In the genomic region with DNA sequence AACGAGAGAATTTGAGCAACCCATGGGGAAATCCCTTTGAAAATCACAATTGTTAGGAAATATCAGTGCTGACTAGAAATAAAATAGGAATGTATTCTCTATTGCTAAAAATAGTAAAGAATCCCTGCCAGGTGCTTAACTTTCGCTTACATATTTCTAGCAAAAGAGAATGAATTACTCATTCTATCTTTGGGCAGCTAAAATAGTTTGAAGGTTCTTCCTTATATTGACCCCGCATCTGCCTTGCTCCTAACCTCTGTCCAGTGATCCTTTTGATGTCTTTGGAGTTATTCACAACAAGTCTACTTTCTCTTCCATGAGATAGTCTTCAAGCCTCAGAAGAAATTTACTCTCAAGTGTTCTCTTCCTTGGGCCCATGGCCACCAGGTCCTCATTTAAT, we compare ENCODE assay signal across 30 cellular contexts.
"Had no signal": no experiment of that assay in that cellular context is flagged by ENCODE, and none has a peak within 500 bp of the region (broad histone marks: within the 10 kb centered on the region; RNA-seq: fewer than 3 reads in every experiment).

No MANE protein-coding gene starts in this region.

- H3K27me3 ChIP-seq: adrenal gland, ascending aorta had no signal

- H3K4me3 ChIP-seq: adrenal gland, cardiac muscle cell had no signal

- H3K27ac ChIP-seq: adrenal gland, cardiac muscle cell, VCaP had no signal

- ATAC-seq: activated CD8-positive, alpha-beta T cell treated with anti-CD3 and anti-CD28 coated beads for 36 hours; activated naive CD4-positive, alpha-beta T cell treated with anti-CD3 and anti-CD28 coated beads, Interleukin-2, amount 50 U/mL, for 72 hours; activated T-cell treated with anti-CD3 and anti-CD28 coated beads, Interleukin-2, amount 50 U/mL, for 4 hours; activated T-cell treated with anti-CD3 and anti-CD28 coated beads, Interleukin-2, amount 50 U/mL, for 72 hours; activated T-helper 17 cell treated with anti-CD3 and anti-CD28 coated beads, Interleukin-2, amount 50 U/mL, for 72 hours had no signal

- H3K4me1 ChIP-seq: adrenal gland had no signal

- DNase-seq: activated B cell treated with CpG ODN at 0.5 μM for 24 hours; activated CD4-positive, alpha-beta memory T cell treated with anti-CD3 and anti-CD28 coated beads for 36 hours; activated CD4-positive, alpha-beta T cell treated with anti-CD3 and anti-CD28 coated beads for 4 hours; activated CD4-positive, alpha-beta T cell treated with anti-CD3 and anti-CD28 coated beads, Interleukin-2, amount 10 ng/mL, durations not matched to agents 24 days and 14 days; activated CD4-positive, alpha-beta T cell treated with anti-CD3 and anti-CD28 coated beads, Interleukin-2, amount 50 U/mL, for 1 hour; activated CD4-positive, alpha-beta T cell treated with anti-CD3 and anti-CD28 coated beads, Interleukin-2, amount 50 U/mL, for 4 hours; activated CD4-positive, CD25-positive, alpha-beta regulatory T cell treated with anti-CD3 and anti-CD28 coated beads, Interleukin-2, amount 50 U/mL, for 72 hours; activated CD8-positive, alpha-beta memory T cell treated with anti-CD3 and anti-CD28 coated beads, Interleukin-2, amount 50 U/mL, for 4 hours; activated CD8-positive, alpha-beta T cell treated with anti-CD3 and anti-CD28 coated beads for 36 hours; activated effector memory CD4-positive, alpha-beta T cell treated with anti-CD3 and anti-CD28 coated beads, Interleukin-2, amount 50 U/mL, for 16 hours; activated gamma-delta T cell treated with Interleukin-2 at 50 U/mL for 16 hours; activated naive CD4-positive, alpha-beta T cell; activated naive CD4-positive, alpha-beta T cell treated with anti-CD3 and anti-CD28 coated beads for 36 hours; activated naive CD4-positive, alpha-beta T cell treated with anti-CD3 and anti-CD28 coated beads, Interleukin-2, amount 50 U/mL, for 16 hours; activated naive CD8-positive, alpha-beta T cell treated with anti-CD3 and anti-CD28 coated beads for 36 hours; activated T-cell treated with anti-CD3 and anti-CD28 coated beads for 4 hours; activated T-cell treated with anti-CD3 and anti-CD28 coated beads, Interleukin-2, amount 50 U/mL, for 1 hour; activated T-cell treated with anti-CD3 and anti-CD28 coated beads, Interleukin-2, amount 50 U/mL, for 4 hours; activated T-cell treated with anti-CD3 and anti-CD28 coated beads, Interleukin-2, amount 50 U/mL, for 72 hours; adrenal gland; caudate nucleus; cerebellar nuclear complex; T-helper 1 cell; T-helper 2 cell; T-helper 9 cell had no signal

- H3K9me3 ChIP-seq: adrenal gland, ascending aorta had no signal

- H3K36me3 ChIP-seq: adrenal gland, ascending aorta, cardiac muscle cell had no signal
